In the genomic region with DNA sequence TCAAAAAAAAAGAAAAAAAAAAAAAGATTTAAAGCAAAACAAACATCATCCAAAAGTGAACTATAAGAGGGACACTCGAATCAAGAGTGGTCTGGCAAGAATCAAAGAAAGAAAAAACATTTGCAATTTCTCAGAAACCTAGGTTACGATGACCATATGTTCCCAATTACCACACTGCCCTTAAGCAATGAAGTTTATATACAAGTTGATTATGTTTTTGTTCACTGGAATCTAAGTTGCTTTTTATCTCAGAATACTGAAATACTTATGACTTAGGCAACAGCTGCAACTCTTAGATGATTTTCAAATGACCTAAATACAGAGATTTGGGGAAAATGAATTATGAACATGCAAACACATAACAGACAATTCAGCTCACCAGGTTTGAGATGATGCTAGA, we compare ENCODE assay signal across 27 cellular contexts.
A peak's percentile ranks its signal among the peaks of the same experiment; 100 is the strongest.
DNase-seq lines count a peak whose midpoint lies in the region; ATAC-seq, FAIRE-seq and TF ChIP-seq lines count a peak whose summit lies in the region.
"Had no signal": no experiment of that assay in that cellular context is flagged by ENCODE, and none has a peak within 500 bp of the region (broad histone marks: within the 10 kb centered on the region; RNA-seq: fewer than 3 reads in every experiment).

No MANE protein-coding gene starts in this region.

- H3K4me1 ChIP-seq in right atrium auricular region (no peaks in the 10 kb centered on the region), astrocyte (ENCODE audit: insufficient read depth, low read length) (no peaks in the 10 kb centered on the region)
- H3K4me1 ChIP-seq: BE2C, esophagus muscularis mucosa, tibial artery, vagina had no signal

- H3K4me1 Mint-ChIP-seq in astrocyte (ENCODE audit: low read depth, unreplicated experiment), result peaks cover 2% of the 10 kb centered on the region
- H3K4me1 Mint-ChIP-seq: activated naive CD8-positive, alpha-beta T cell treated with anti-CD3 and anti-CD28 coated beads, Interleukin-2, amount 10 ng/mL, durations not matched to agents 7 days and 5 days; endodermal cell; naive B cell had no signal

- intact Hi-C loops in Right ventricle myocardium superior (cut with DNase I), result no loop called here

- no peak overlapping the region for H3K9ac ChIP-seq in astrocyte (ENCODE audit: low read length)

- TF ChIP-seq CTCF in right atrium auricular region (IDR thresholded peaks at IDR 0.05) (no peak), astrocyte (IDR thresholded peaks at IDR 0.05; ENCODE audit: insufficient read depth, low read depth, low read length) (no peak), fibroblast of the aortic adventitia (IDR thresholded peaks at IDR 0.05; ENCODE audit: insufficient read depth, low read length) (no peak), omental fat pad (IDR thresholded peaks at IDR 0.05) (no peak), GM13977 (IDR thresholded peaks at IDR 0.05; ENCODE audit: extremely low read depth, insufficient read depth, missing control alignments) (no peak)

- H3K4me3 ChIP-seq in right atrium auricular region (no peak overlapping the region), astrocyte (ENCODE audit: insufficient read depth, low read depth, low read length) (no peak overlapping the region), fibroblast of the aortic adventitia (ENCODE audit: low read depth, low read length) (no peak overlapping the region)
- H3K4me3 ChIP-seq: esophagus muscularis mucosa, K562, tibial artery, vagina had no signal

- H3K27me3 Mint-ChIP-seq in astrocyte (ENCODE audit: low read depth, unreplicated experiment), result no peaks in the 10 kb centered on the region
- H3K27me3 Mint-ChIP-seq: activated naive CD8-positive, alpha-beta T cell treated with anti-CD3 and anti-CD28 coated beads, Interleukin-2, amount 10 ng/mL, durations not matched to agents 7 days and 5 days; naive B cell had no signal

- no peaks in the 10 kb centered on the region for H3K9me3 ChIP-seq in right atrium auricular region
- H3K9me3 ChIP-seq in astrocyte (ENCODE audit: insufficient read depth, low read depth, low read length), result no peaks in the 10 kb centered on the region
- H3K9me3 ChIP-seq: BE2C, esophagus muscularis mucosa, tibial artery, vagina had no signal

- no peak overlapping the region for H3K4me2 ChIP-seq in astrocyte (ENCODE audit: low read length)

- no peak overlapping the region for H3K27ac Mint-ChIP-seq in astrocyte (ENCODE audit: unreplicated experiment)
- H3K27ac Mint-ChIP-seq: activated naive CD8-positive, alpha-beta T cell treated with anti-CD3 and anti-CD28 coated beads, Interleukin-2, amount 10 ng/mL, durations not matched to agents 7 days and 5 days; endodermal cell; naive B cell; T-helper 1 cell treated with Interleukin-12 subunit alpha and Interleukin-12 subunit beta and Interleukin-4 antibody, amounts not matched to agents 30 μg/mL and 1 μg/mL, for 36 hours had no signal

- ATAC-seq in Right ventricle myocardium superior (ENCODE audit: poor library complexity), result peak; percentile 52
- ATAC-seq in omental fat pad (ENCODE audit: low FRiP score), result peak; percentile 19
- ATAC-seq: activated T-cell treated with anti-CD3 and anti-CD28 coated beads, Interleukin-2, amount 50 U/mL, for 4 hours; K562; PC-3; SK-N-SH treated with all-trans-retinoic acid at 6 μM for 48 hours had no signal

- FAIRE-seq in astrocyte (lab: Jason Lieb, UNC), result peak; percentile 43
- FAIRE-seq: K562 had no signal

- H3K36me3 ChIP-seq in right atrium auricular region (no peaks in the 10 kb centered on the region), astrocyte (ENCODE audit: insufficient read depth, low read length) (no peaks in the 10 kb centered on the region)
- H3K36me3 ChIP-seq: BE2C, esophagus muscularis mucosa, tibial artery, vagina had no signal

- H2AFZ ChIP-seq in astrocyte (ENCODE audit: low read depth, low read length), result no peak overlapping the region

- no peaks in the 10 kb centered on the region for H3K79me2 ChIP-seq in astrocyte (ENCODE audit: insufficient read depth, low read length)

- DNase-seq in Right ventricle myocardium superior, result no peak
- no peak for DNase-seq in right atrium auricular region (ENCODE audit: low spot score)
- DNase-seq in astrocyte (ENCODE audit: low read depth), result peak; percentile 31
- peak; percentile 61 for DNase-seq in fibroblast of the aortic adventitia (ENCODE audit: low read depth)
- DNase-seq in omental fat pad (ENCODE audit: low spot score), result no peak
- no peak for DNase-seq in NCI-H2171 (lab: John Stamatoyannopoulos, UW)
- DNase-seq in NOMO-1 (lab: John Stamatoyannopoulos, UW; ENCODE audit: unreplicated experiment in 2 of 2), result no peak
- DNase-seq in GM13977 (ENCODE audit: low spot score), result no peak
- DNase-seq: activated gamma-delta T cell; activated naive CD8-positive, alpha-beta T cell treated with anti-CD3 and anti-CD28 coated beads, Interleukin-2, amount 10 ng/mL, durations not matched to agents 7 days and 5 days; activated T-cell treated with anti-CD3 and anti-CD28 coated beads, Interleukin-2, amount 50 U/mL, for 4 hours; BE2C; dermis blood vessel endothelial cell; DMS53; endodermal cell; naive B cell; NCI-H1092 treated with DMSO at 0.1 percent for 48 hours; NCI-H187 treated with DMSO at 0.1 percent for 48 hours; NCI-H526; PC-3; stimulated activated CD4-positive, alpha-beta T cell treated with anti-CD3 and anti-CD28 coated beads, Interleukin-4, amount 100 ng/mL, for 4 hours; tibial artery had no signal

- H3K27ac ChIP-seq in right atrium auricular region (no peak overlapping the region), astrocyte (ENCODE audit: low read depth, low read length) (no peak overlapping the region)
- H3K27ac ChIP-seq: esophagus muscularis mucosa, tibial artery, vagina had no signal

- no peaks in the 10 kb centered on the region for H3K36me3 Mint-ChIP-seq in astrocyte (ENCODE audit: low read depth, unreplicated experiment)
- H3K36me3 Mint-ChIP-seq: activated naive CD8-positive, alpha-beta T cell treated with anti-CD3 and anti-CD28 coated beads, Interleukin-2, amount 10 ng/mL, durations not matched to agents 7 days and 5 days; naive B cell had no signal

- H3K27me3 ChIP-seq in right atrium auricular region, result no peaks in the 10 kb centered on the region
- no peaks in the 10 kb centered on the region for H3K27me3 ChIP-seq in astrocyte (ENCODE audit: insufficient read depth, low read length)
- H3K27me3 ChIP-seq: BE2C, esophagus muscularis mucosa, tibial artery, vagina had no signal

- in situ Hi-C loops in GM13977 (cut with MboI; ENCODE audit: low pct_unique_long_range_greater_than_20kb, low sequenced_read_pairs, unreplicated experiment), result no loop called here

- no peak overlapping the region for H3K4me3 Mint-ChIP-seq in astrocyte (ENCODE audit: unreplicated experiment)
- H3K4me3 Mint-ChIP-seq: activated naive CD8-positive, alpha-beta T cell treated with anti-CD3 and anti-CD28 coated beads, Interleukin-2, amount 10 ng/mL, durations not matched to agents 7 days and 5 days; activated T-cell treated with anti-CD3 and anti-CD28 coated beads, Interleukin-2, amount 50 U/mL, for 4 hours; endodermal cell; naive B cell; T-helper 1 cell treated with Interleukin-12 subunit alpha and Interleukin-12 subunit beta and Interleukin-4 antibody, amounts not matched to agents 30 μg/mL and 1 μg/mL, for 36 hours had no signal

- H3K9me3 Mint-ChIP-seq in astrocyte (ENCODE audit: unreplicated experiment), result peaks cover 2% of the 10 kb centered on the region
- H3K9me3 Mint-ChIP-seq: activated T-cell treated with anti-CD3 and anti-CD28 coated beads, Interleukin-2, amount 50 U/mL, for 4 hours had no signal

- no peaks in the 10 kb centered on the region for H4K20me1 ChIP-seq in astrocyte (ENCODE audit: insufficient read depth, low read length)

Comparison
In these comparisons a context has a peak if more than half of its experiments do, and no peak if none do; other contexts are left out.
1. DNase-seq: peak in astrocyte (single experiment) and fibroblast of the aortic adventitia (single experiment); none in Right ventricle myocardium superior (single experiment), right atrium auricular region (single experiment), omental fat pad (single experiment), NCI-H2171 (single experiment), NOMO-1 (0 of 2) and GM13977 (single experiment).